17 cellular contexts compared by ENCODE assay signal in the genomic region with DNA sequence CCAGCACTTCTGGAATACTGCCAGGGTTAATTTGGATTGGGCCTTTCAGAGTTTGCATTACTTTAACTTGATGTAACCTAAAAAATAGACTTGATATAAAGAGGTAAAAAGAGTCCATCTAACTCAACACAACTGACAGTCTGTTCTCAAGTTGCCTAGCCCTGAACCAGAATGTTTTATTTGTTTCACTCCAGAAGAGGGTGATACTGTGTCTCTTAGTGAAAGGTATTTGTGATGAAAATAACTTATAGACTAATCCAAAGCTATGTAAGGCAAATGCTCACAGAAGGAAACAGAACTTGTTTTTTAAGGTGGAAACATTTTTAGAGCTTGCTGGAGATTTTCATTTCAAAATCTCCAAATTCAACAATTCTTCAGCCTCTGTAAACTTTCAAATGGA.
DNase-seq lines count a peak whose midpoint lies in the region; ATAC-seq and TF ChIP-seq lines count a peak whose summit lies in the region.
"Had no signal": no experiment of that assay in that cellular context is flagged by ENCODE, and none has a peak within 500 bp of the region (broad histone marks: within the 10 kb centered on the region; RNA-seq: fewer than 3 reads in every experiment).

No MANE protein-coding gene starts in this region.

- CTCF ChIA-PET in naive thymus-derived CD4-positive, alpha-beta T cell (lab: Charles Lee) = no interaction called here
- CTCF ChIA-PET in MCF 10A (lab: Yijun Ruan, JAX) = interaction anchor here (0.6 kb wide), 1 partner anchor 281 kb away, joined by 3 read pairs; no protein-coding TSS in a partner anchor

- no peak overlapping the region for H3K4me3 ChIP-seq in naive thymus-derived CD4-positive, alpha-beta T cell (ENCODE audit: low read length)
- H3K4me3 ChIP-seq: BLaER1, skin epidermis, thoracic aorta had no signal

- peaks cover 17 to 76% (median 60%) of the 10 kb centered on the region in 7 donors for H3K4me1 Mint-ChIP-seq in naive thymus-derived CD4-positive, alpha-beta T cell
- H3K4me1 Mint-ChIP-seq in MCF 10A (ENCODE audit: insufficient read depth, unreplicated experiment) = peaks cover 8% of the 10 kb centered on the region

- BruUV-seq in MCF 10A (replicated peaks; lab: Mats Ljungman, UMichigan) = no TSS peak

- no peak for TF ChIP-seq CTCF in MCF 10A (IDR thresholded peaks at IDR 0.05; ENCODE audit: unreplicated experiment)

- intact Hi-C loops in naive thymus-derived CD4-positive, alpha-beta T cell (cut with micrococcal nuclease) = loop anchor here in 1 of 2 donors (1.0 kb wide), 3 partner anchors 118 to 855 kb away; no protein-coding TSS in a partner anchor
- intact Hi-C loops in MCF 10A (cut with micrococcal nuclease) = loop anchor here (10.0 kb wide), 1 partner anchor 556 kb away; no protein-coding TSS in a partner anchor

- peaks cover 7 to 44% (median 24%) of the 10 kb centered on the region in 5 donors for H3K36me3 Mint-ChIP-seq in naive thymus-derived CD4-positive, alpha-beta T cell
- no peaks in the 10 kb centered on the region for H3K36me3 Mint-ChIP-seq in MCF 10A (ENCODE audit: insufficient read depth, unreplicated experiment)

- peak; percentile 50 for ATAC-seq in naive thymus-derived CD4-positive, alpha-beta T cell
- ATAC-seq in GM19395 (IDR thresholded peaks at IDR 0.05; ENCODE audit: unreplicated experiment) = no peak
- ATAC-seq: PC-3 had no signal

- POLR2A ChIA-PET in naive thymus-derived CD4-positive, alpha-beta T cell (lab: Charles Lee) = interaction anchor here (0.9 kb wide), 1 partner anchor 116 kb away, joined by 3 read pairs; no protein-coding TSS in a partner anchor
- POLR2A ChIA-PET in MCF 10A (lab: Yijun Ruan, JAX) = no interaction called here

- no peak overlapping the region for H3K27ac ChIP-seq in naive thymus-derived CD4-positive, alpha-beta T cell (ENCODE audit: low read depth, low read length)
- H3K27ac ChIP-seq: BLaER1, parathyroid adenoma, skin epidermis, thoracic aorta had no signal

- no peaks in the 10 kb centered on the region for H3K27me3 ChIP-seq in naive thymus-derived CD4-positive, alpha-beta T cell (ENCODE audit: control insufficient read depth in 2 of 2, insufficient read depth in 2 of 2, low read length in 2 of 2)
- H3K27me3 ChIP-seq: BLaER1 had no signal

- H3K27me3 Mint-ChIP-seq in naive thymus-derived CD4-positive, alpha-beta T cell = no peaks in the 10 kb centered on the region
- no peaks in the 10 kb centered on the region for H3K27me3 Mint-ChIP-seq in MCF 10A (ENCODE audit: insufficient read depth, unreplicated experiment)

- DNase-seq in DMS79 (lab: John Stamatoyannopoulos, UW) (peak; percentile 47), M059J (ENCODE audit: low read depth) (peak; percentile 13), astrocyte of the hippocampus (ENCODE audit: low read depth, low spot score) (peak; percentile 22), MCF 10A (ENCODE audit: unreplicated experiment) (no peak), ecto neural progenitor cell (ENCODE audit: low spot score) (no peak)
- peak in 5 of 9 donors; percentile 13 to 39 (median 15) for DNase-seq in naive thymus-derived CD4-positive, alpha-beta T cell
- DNase-seq: activated CD4-positive, CD25-positive, alpha-beta regulatory T cell treated with anti-CD3 and anti-CD28 coated beads, Interleukin-2, amount 50 U/mL, for 72 hours; DMS53; HFFc6; PC-3; T1000 had no signal

- no peaks in the 10 kb centered on the region for H3K36me3 ChIP-seq in naive thymus-derived CD4-positive, alpha-beta T cell (ENCODE audit: control insufficient read depth in 2 of 3, insufficient read depth in 3 of 3, low read length in 3 of 3)
- H3K36me3 ChIP-seq: BLaER1, thoracic aorta had no signal

- H3K27ac Mint-ChIP-seq in naive thymus-derived CD4-positive, alpha-beta T cell = peak overlapping the region in 1 of 9 donors; percentile 4
- H3K27ac Mint-ChIP-seq in MCF 10A (ENCODE audit: low read depth, unreplicated experiment) = no peak overlapping the region
- H3K27ac Mint-ChIP-seq: activated T-helper 2 cell treated with anti-CD3 and anti-CD28 coated beads, Interferon-gamma antibody, Interleukin-2, Interleukin-4, amounts not matched to agents 10 μg/mL and 5 μg/mL and 100 μg/mL, durations not matched to agents 14 hours and 24 hours and 36 hours; HFFc6 had no signal

- H3K4me1 ChIP-seq in naive thymus-derived CD4-positive, alpha-beta T cell (ENCODE audit: control insufficient read depth in 2 of 2, insufficient read depth in 2 of 2, low read length in 2 of 2) = peaks cover 0 to 13% of the 10 kb centered on the region in 2 donors
- H3K4me1 ChIP-seq: parathyroid adenoma had no signal

- H3K9me3 ChIP-seq in naive thymus-derived CD4-positive, alpha-beta T cell (ENCODE audit: control insufficient read depth in 2 of 3, low read length in 3 of 3) = no peaks in the 10 kb centered on the region
- H3K9me3 ChIP-seq: BLaER1, thoracic aorta had no signal

- peaks cover 0 to 10% (median 0%) of the 10 kb centered on the region in 11 donors for H3K9me3 Mint-ChIP-seq in naive thymus-derived CD4-positive, alpha-beta T cell
- no peaks in the 10 kb centered on the region for H3K9me3 Mint-ChIP-seq in MCF 10A (ENCODE audit: unreplicated experiment)
- H3K9me3 Mint-ChIP-seq: HFFc6 had no signal

- no peak overlapping the region for H3K4me3 Mint-ChIP-seq in naive thymus-derived CD4-positive, alpha-beta T cell
- no peak overlapping the region for H3K4me3 Mint-ChIP-seq in MCF 10A (ENCODE audit: unreplicated experiment)
- H3K4me3 Mint-ChIP-seq: HFFc6 had no signal

Comparison
In these comparisons a context has a peak if more than half of its experiments do, and no peak if none do; other contexts are left out.
1. DNase-seq: peak in DMS79 (single experiment), M059J (single experiment), astrocyte of the hippocampus (single experiment) and naive thymus-derived CD4-positive, alpha-beta T cell (5 of 9); none in MCF 10A (single experiment) and ecto neural progenitor cell (single experiment).